ENCODE assay signal across 13 cellular contexts in genomic region chr22:19554834-19555404, GRCh38. TPM values are rescaled to one million over a fixed set of nuclear protein-coding genes. Genes with fewer than 3 reads are reported as not detected.
DNase-seq lines count a peak whose midpoint lies in the region; TF ChIP-seq lines count a peak whose summit lies in the region.
"Had no signal": no experiment of that assay in that cellular context is flagged by ENCODE, and none has a peak within 500 bp of the region (broad histone marks: within the 10 kb centered on the region; RNA-seq: fewer than 3 reads in every experiment).

No MANE protein-coding gene starts in this region.

- no peak overlapping the region for H3K9ac ChIP-seq in MM.1S (ENCODE audit: low read length)
- H3K9ac ChIP-seq: BLaER1 had no signal

- no peak overlapping the region for H2AFZ ChIP-seq in MM.1S (ENCODE audit: low read length)

- H3K9me3 ChIP-seq in cardiac muscle cell (ENCODE audit: low read depth) (no peaks in the 10 kb centered on the region), MM.1S (replicated peaks; ENCODE audit: insufficient read depth, low read length) (no peaks in the 10 kb centered on the region), transverse colon (no peaks in the 10 kb centered on the region)

- no peak for TF ChIP-seq POLR2A in transverse colon (IDR thresholded peaks at IDR 0.05)

- no peaks in the 10 kb centered on the region for H3K79me2 ChIP-seq in MM.1S (ENCODE audit: low read length)

- H4K20me1 ChIP-seq in MM.1S (ENCODE audit: insufficient read depth, low read length): no peaks in the 10 kb centered on the region
- H4K20me1 ChIP-seq: BLaER1 had no signal

- no peak overlapping the region for H3K4me2 ChIP-seq in MM.1S (ENCODE audit: low read depth, low read length)
- H3K4me2 ChIP-seq: BLaER1 had no signal

- no peak for TF ChIP-seq EP300 in transverse colon (IDR thresholded peaks at IDR 0.05; ENCODE audit: low read depth)

- H3K27ac ChIP-seq in cardiac muscle cell (no peak overlapping the region), VCaP (peak overlapping the region; percentile 55), MM.1S (ENCODE audit: low read length) (no peak overlapping the region), transverse colon (no peak overlapping the region)
- H3K27ac ChIP-seq: BLaER1, tibial nerve had no signal

- in situ Hi-C loops in transverse colon (cut with MboI; ENCODE audit: low pct_ligation_motif_present in 1 of 4, low pct_unique_long_range_greater_than_20kb in 1 of 4, low sequenced_read_pairs in 3 of 4): no loop called here

- no peaks in the 10 kb centered on the region for H3F3A ChIP-seq in MM.1S (ENCODE audit: insufficient read depth, low read length)

- H3K27me3 ChIP-seq in cardiac muscle cell (no peaks in the 10 kb centered on the region), MM.1S (replicated peaks; ENCODE audit: insufficient read depth, low read length) (peaks cover 4% of the 10 kb centered on the region; the same call in 1 of the 2 replicates), transverse colon (no peaks in the 10 kb centered on the region)
- H3K27me3 ChIP-seq: BLaER1, tibial nerve had no signal

- H3K4me3 ChIP-seq in cardiac muscle cell: no peak overlapping the region
- H3K4me3 ChIP-seq in MM.1S (ENCODE audit: low read length): no peak overlapping the region
- H3K4me3 ChIP-seq in transverse colon: no peak overlapping the region
- H3K4me3 ChIP-seq: BLaER1, tibial nerve had no signal

- H3K9me2 ChIP-seq in MM.1S (replicated peaks; ENCODE audit: insufficient read depth, low read length): no peaks in the 10 kb centered on the region

- TF ChIP-seq CTCF in cardiac muscle cell (IDR thresholded peaks at IDR 0.05; ENCODE audit: low read depth, low read length): peak; percentile 9
- TF ChIP-seq CTCF in VCaP (conservative IDR thresholded peaks at IDR 0.05): peak; percentile 28; the same call in 1 of the 2 replicates
- TF ChIP-seq CTCF in MM.1S (IDR thresholded peaks at IDR 0.05; ENCODE audit: low read length): no peak
- no peak for TF ChIP-seq CTCF in transverse colon (IDR thresholded peaks at IDR 0.05)

- no peaks in the 10 kb centered on the region for H3K36me3 ChIP-seq in cardiac muscle cell
- H3K36me3 ChIP-seq in MM.1S (replicated peaks; ENCODE audit: insufficient read depth, low read length): no peaks in the 10 kb centered on the region
- no peaks in the 10 kb centered on the region for H3K36me3 ChIP-seq in transverse colon
- H3K36me3 ChIP-seq: BLaER1, tibial nerve had no signal

- whole genome bisulfite sequencing in transverse colon (ENCODE audit: low coverage in 1 of 2), 2 donors: 78 to 80% methylated on average over 8 to 12 of the region's 12 CpGs

- DNase-seq in cardiac muscle cell (ENCODE audit: low read depth in 1 of 2, low spot score in 1 of 2): peak; percentile 19 to 25
- DNase-seq in cardiac septum (ENCODE audit: low spot score): no peak
- DNase-seq in hepatic stellate cell (ENCODE audit: low spot score): peak; percentile 42
- no peak for DNase-seq in GM19238 (ENCODE audit: insufficient read length, low spot score)
- no peak for DNase-seq in MM.1S
- DNase-seq in transverse colon: no peak
- no peak for DNase-seq in NCI-H1417 (lab: John Stamatoyannopoulos, UW)
- DNase-seq: activated CD8-positive, alpha-beta memory T cell treated with anti-CD3 and anti-CD28 coated beads, Interleukin-2, amount 50 U/mL, for 48 hours; NCI-H1048; stimulated activated CD4-positive, alpha-beta T cell treated with anti-CD3 and anti-CD28 coated beads, Interleukin-2, amount 100 ng/mL, for 48 hours had no signal

- H3K4me1 ChIP-seq in cardiac muscle cell (ENCODE audit: low read depth): no peaks in the 10 kb centered on the region
- H3K4me1 ChIP-seq in MM.1S (ENCODE audit: low read length): no peaks in the 10 kb centered on the region
- no peaks in the 10 kb centered on the region for H3K4me1 ChIP-seq in transverse colon
- H3K4me1 ChIP-seq: BLaER1, tibial nerve had no signal

- intact Hi-C loops in cardiac septum (cut with DNase I): no loop called here
- intact Hi-C loops in transverse colon (cut with DNase I; ENCODE audit: low total_unique reads): no loop called here

RNA-seq across cellular contexts. Expression of gene CLDN5, which starts 30.7 kb away (rescaled TPM):
- 0.74 and 1.0 TPM in 2 replicates for total RNA-seq in cardiac muscle cell
- 0.13 and 0.50 TPM in 2 replicates for polyA plus RNA-seq in cardiac muscle cell
- 9.3 TPM for total RNA-seq in cardiac septum
- 100 to 1,000 TPM in 1 of 4 donors, 10 to 100 TPM in 3; 29.5 to 126 (median 63.9) TPM for total RNA-seq in transverse colon

Comparison
In these comparisons a context has a peak if more than half of its experiments do, and no peak if none do; other contexts are left out.
1. DNase-seq: peak in cardiac muscle cell (2 of 2) and hepatic stellate cell (single experiment); none in cardiac septum (single experiment), GM19238 (single experiment), MM.1S (single experiment), transverse colon (single experiment) and NCI-H1417 (0 of 3).
2. CTCF ChIP-seq: peak in cardiac muscle cell (single experiment) and VCaP (single experiment); none in MM.1S (single experiment) and transverse colon (0 of 5).